Comparison of ENCODE assay signal across 17 cellular contexts in the genomic region with DNA sequence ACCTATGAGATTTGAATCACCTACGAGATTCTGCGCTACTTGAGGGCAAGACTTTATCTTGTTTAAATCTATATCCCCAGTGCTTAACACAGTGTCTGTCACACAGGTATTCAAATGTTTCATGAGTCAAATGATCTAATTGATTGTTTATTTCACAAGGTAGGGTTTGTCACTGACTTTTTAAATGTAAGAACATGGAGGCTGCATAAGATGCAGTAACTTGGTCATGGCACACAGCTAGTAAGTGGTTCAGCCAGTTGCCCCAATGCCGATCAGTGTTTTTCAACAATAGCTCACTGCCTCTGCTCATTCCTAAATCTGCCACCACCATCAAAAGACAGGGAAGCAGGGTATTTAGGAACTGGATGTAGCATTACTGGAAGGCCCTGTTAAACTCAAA.
"Had no signal": no experiment of that assay in that cellular context is flagged by ENCODE, and none has a peak within 500 bp of the region (broad histone marks: within the 10 kb centered on the region; RNA-seq: fewer than 3 reads in every experiment).

No MANE protein-coding gene starts in this region.

- H3K4me2 ChIP-seq: neural progenitor cell had no signal

- H3K4me1 Mint-ChIP-seq: activated naive CD8-positive, alpha-beta T cell treated with anti-CD3 and anti-CD28 coated beads for 36 hours; neural progenitor cell; stimulated activated memory B cell treated with anti-CD40 and anti-IgM and Interleukin-4, amounts not matched to agents 10 μg/mL and 1 μg/mL and 100 μg/mL, for 72 hours had no signal

- H3K4me3 ChIP-seq: neural progenitor cell, spleen, tibial nerve had no signal

- H3K27me3 ChIP-seq: neural progenitor cell, spleen, tibial nerve had no signal

- DNase-seq: activated CD4-positive, alpha-beta T cell treated with anti-CD3 and anti-CD28 coated beads, Interleukin-2, amount 50 U/mL, for 4 hours; activated gamma-delta T cell; activated naive CD8-positive, alpha-beta T cell treated with anti-CD3 and anti-CD28 coated beads for 36 hours; activated T-cell treated with anti-CD3 and anti-CD28 coated beads, Interleukin-2, amount 50 U/mL, for 24 hours; anterior cingulate cortex; kidney; left ventricle myocardium superior; retina; spleen; stimulated activated CD4-positive, alpha-beta T cell treated with anti-CD3 and anti-CD28 coated beads, Interleukin-1b, Interleukin-23, amount 100 ng/mL, for 48 hours; SW 1271 had no signal

- H3K27me3 Mint-ChIP-seq: activated naive CD8-positive, alpha-beta T cell treated with anti-CD3 and anti-CD28 coated beads for 36 hours; stimulated activated memory B cell treated with anti-CD40 and anti-IgM and Interleukin-4, amounts not matched to agents 10 μg/mL and 1 μg/mL and 100 μg/mL, for 72 hours had no signal

- H3K9me3 ChIP-seq: spleen, tibial nerve had no signal

- H3K9ac ChIP-seq: neural progenitor cell, parathyroid adenoma had no signal

- H3K27ac ChIP-seq: neural progenitor cell, parathyroid adenoma, spleen, tibial nerve had no signal

- H3K4me3 Mint-ChIP-seq: activated naive CD8-positive, alpha-beta T cell treated with anti-CD3 and anti-CD28 coated beads for 36 hours; activated T-cell treated with anti-CD3 and anti-CD28 coated beads, Interleukin-2, amount 50 U/mL, for 24 hours; neural progenitor cell; stimulated activated memory B cell treated with anti-CD40 and anti-IgM and Interleukin-4, amounts not matched to agents 10 μg/mL and 1 μg/mL and 100 μg/mL, for 72 hours; T-helper 2 cell treated with Interferon-gamma antibody and Interleukin-4, amounts not matched to agents 5 μg/mL and 100 μg/mL, for 36 hours had no signal

- H3K9me3 Mint-ChIP-seq: activated naive CD8-positive, alpha-beta T cell treated with anti-CD3 and anti-CD28 coated beads for 36 hours; activated T-cell treated with anti-CD3 and anti-CD28 coated beads, Interleukin-2, amount 50 U/mL, for 24 hours; neural progenitor cell; stimulated activated memory B cell treated with anti-CD40 and anti-IgM and Interleukin-4, amounts not matched to agents 10 μg/mL and 1 μg/mL and 100 μg/mL, for 72 hours; T-helper 2 cell treated with Interferon-gamma antibody and Interleukin-4, amounts not matched to agents 5 μg/mL and 100 μg/mL, for 36 hours had no signal

- H3K4me1 ChIP-seq: neural progenitor cell, parathyroid adenoma, spleen, tibial nerve had no signal

- H3K36me3 ChIP-seq: neural progenitor cell, spleen, tibial nerve had no signal

- ATAC-seq: activated CD4-positive, CD25-positive, alpha-beta regulatory T cell treated with anti-CD3 and anti-CD28 coated beads, Interleukin-2, amount 50 U/mL, for 24 hours; left ventricle myocardium superior; stimulated activated memory B cell treated with anti-CD40 and anti-IgM and Interleukin-4, amounts not matched to agents 10 μg/mL and 1 μg/mL and 100 μg/mL, for 72 hours had no signal

- H2AFZ ChIP-seq: neural progenitor cell, parathyroid adenoma had no signal

- H3K27ac Mint-ChIP-seq: activated naive CD8-positive, alpha-beta T cell treated with anti-CD3 and anti-CD28 coated beads for 36 hours; activated T-cell treated with anti-CD3 and anti-CD28 coated beads, Interleukin-2, amount 50 U/mL, for 24 hours; neural progenitor cell; stimulated activated memory B cell treated with anti-CD40 and anti-IgM and Interleukin-4, amounts not matched to agents 10 μg/mL and 1 μg/mL and 100 μg/mL, for 72 hours; T-helper 2 cell treated with Interferon-gamma antibody and Interleukin-4, amounts not matched to agents 5 μg/mL and 100 μg/mL, for 36 hours had no signal

- H3K36me3 Mint-ChIP-seq: activated naive CD8-positive, alpha-beta T cell treated with anti-CD3 and anti-CD28 coated beads for 36 hours; neural progenitor cell; stimulated activated memory B cell treated with anti-CD40 and anti-IgM and Interleukin-4, amounts not matched to agents 10 μg/mL and 1 μg/mL and 100 μg/mL, for 72 hours had no signal

- H3K79me2 ChIP-seq: parathyroid adenoma had no signal
